8 cellular contexts compared by ENCODE assay signal in the genomic region with DNA sequence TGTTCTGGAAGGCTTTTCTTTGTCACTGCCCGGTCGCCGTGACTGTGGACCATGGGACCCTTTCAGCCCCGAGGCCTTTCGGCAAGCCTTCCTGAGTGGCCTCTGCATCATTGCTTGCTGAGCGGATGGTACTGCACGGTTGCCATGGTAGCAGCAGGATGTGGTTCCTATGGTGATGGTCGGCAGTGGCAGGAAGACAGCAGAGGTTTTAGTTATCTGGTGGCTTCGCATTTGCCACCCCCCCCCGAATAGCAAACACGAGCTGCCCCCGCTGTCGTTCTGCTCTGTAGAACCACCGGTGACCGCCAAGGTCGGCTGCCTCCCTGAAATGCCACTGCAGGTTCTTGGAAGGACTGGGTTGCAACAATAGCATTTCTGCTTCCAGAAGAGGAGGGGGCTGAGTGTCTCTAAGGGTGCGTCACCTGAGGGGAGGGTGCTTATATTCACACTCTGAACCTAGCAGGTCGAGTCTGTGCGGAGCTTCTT.
A peak's percentile ranks its signal among the peaks of the same experiment; 100 is the strongest.
DNase-seq lines count a peak whose midpoint lies in the region; ATAC-seq, FAIRE-seq and TF ChIP-seq lines count a peak whose summit lies in the region.

No MANE protein-coding gene starts in this region.

- H3K9me3 Mint-ChIP-seq in activated CD8-positive, alpha-beta T cell treated with anti-CD3 and anti-CD28 coated beads, Interleukin-2, amount 10 ng/mL, durations not matched to agents 7 days and 5 days (ENCODE audit: insufficient read depth): no peaks in the 10 kb centered on the region
- H3K9me3 Mint-ChIP-seq in glutamatergic neuron (ENCODE audit: unreplicated experiment): peaks cover 11% of the 10 kb centered on the region

- peak overlapping the region; percentile 92 for H3K27ac Mint-ChIP-seq in activated CD8-positive, alpha-beta T cell treated with anti-CD3 and anti-CD28 coated beads, Interleukin-2, amount 10 ng/mL, durations not matched to agents 7 days and 5 days
- peak overlapping the region; percentile 64 for H3K27ac Mint-ChIP-seq in glutamatergic neuron (ENCODE audit: unreplicated experiment)

- no peaks in the 10 kb centered on the region for H3K27me3 Mint-ChIP-seq in activated CD8-positive, alpha-beta T cell treated with anti-CD3 and anti-CD28 coated beads, Interleukin-2, amount 10 ng/mL, durations not matched to agents 7 days and 5 days (ENCODE audit: low read depth)
- peaks cover 6% of the 10 kb centered on the region for H3K27me3 Mint-ChIP-seq in glutamatergic neuron (ENCODE audit: unreplicated experiment)

- peak; percentile 37 for DNase-seq in G401 (ENCODE audit: low spot score)
- peak; percentile 96 for DNase-seq in activated CD8-positive, alpha-beta T cell treated with anti-CD3 and anti-CD28 coated beads, Interleukin-2, amount 10 ng/mL, durations not matched to agents 7 days and 5 days
- peak; percentile 67 for DNase-seq in glutamatergic neuron
- peak; percentile 56 for DNase-seq in stimulated activated CD8-positive, alpha-beta memory T cell treated with anti-CD3 and anti-CD28 coated beads, Interleukin-2, amount 100 ng/mL, for 48 hours (ENCODE audit: low read depth in 2 of 2)
- DNase-seq in HTR-8/SVneo (ENCODE audit: insufficient read length, low spot score): no peak
- DNase-seq in D341Med (ENCODE audit: low spot score): no peak
- no peak for DNase-seq in epidermal melanocyte (ENCODE audit: insufficient read length, low spot score)

- peaks cover 39% of the 10 kb centered on the region for H3K36me3 Mint-ChIP-seq in activated CD8-positive, alpha-beta T cell treated with anti-CD3 and anti-CD28 coated beads, Interleukin-2, amount 10 ng/mL, durations not matched to agents 7 days and 5 days (ENCODE audit: low read depth)
- no peaks in the 10 kb centered on the region for H3K36me3 Mint-ChIP-seq in glutamatergic neuron (ENCODE audit: unreplicated experiment)

- in situ Hi-C loops in G401 (cut with HindIII; ENCODE audit: low sequenced_read_pairs): no loop called here

- POLR2A ChIA-PET in activated CD8-positive, alpha-beta T cell treated with anti-CD3 and anti-CD28 coated beads, Interleukin-2, amount 10 ng/mL, durations not matched to agents 7 days and 5 days (lab: Charles Lee): interaction anchor here (1.0 to 1.7 kb wide), 4 partner anchors 51 to 100 kb away, joined by 3 to 11 read pairs (median 4); a partner anchor contains a TSS

- peaks cover 77% of the 10 kb centered on the region for H3K4me1 Mint-ChIP-seq in activated CD8-positive, alpha-beta T cell treated with anti-CD3 and anti-CD28 coated beads, Interleukin-2, amount 10 ng/mL, durations not matched to agents 7 days and 5 days (ENCODE audit: low read depth)
- peaks cover 19% of the 10 kb centered on the region for H3K4me1 Mint-ChIP-seq in glutamatergic neuron (ENCODE audit: low read depth, unreplicated experiment)

- CTCF ChIA-PET in activated CD8-positive, alpha-beta T cell treated with anti-CD3 and anti-CD28 coated beads, Interleukin-2, amount 10 ng/mL, durations not matched to agents 7 days and 5 days (lab: Charles Lee): interaction anchor here (0.9 to 1.6 kb wide), 6 partner anchors 48 to 316 kb away, joined by 3 to 4 read pairs (median 3); no protein-coding TSS in a partner anchor

- no peak for TF ChIP-seq CTCF in glutamatergic neuron (IDR thresholded peaks at IDR 0.05; ENCODE audit: partially characterized antibody, unreplicated experiment)

- peak overlapping the region; percentile 64 for H3K4me3 Mint-ChIP-seq in activated CD8-positive, alpha-beta T cell treated with anti-CD3 and anti-CD28 coated beads, Interleukin-2, amount 10 ng/mL, durations not matched to agents 7 days and 5 days
- H3K4me3 Mint-ChIP-seq in glutamatergic neuron (ENCODE audit: unreplicated experiment): peak overlapping the region; percentile 78

- no peak for FAIRE-seq in HTR-8/SVneo (lab: Jason Lieb, UNC)

- ATAC-seq in HG03432 (IDR thresholded peaks at IDR 0.05; ENCODE audit: unreplicated experiment): peak; percentile 71
- peak; percentile 73 for ATAC-seq in activated CD8-positive, alpha-beta T cell treated with anti-CD3 and anti-CD28 coated beads, Interleukin-2, amount 10 ng/mL, durations not matched to agents 7 days and 5 days

Comparison
In these comparisons a context has a peak if more than half of its experiments do, and no peak if none do; other contexts are left out.
1. DNase-seq: peak in G401 (single experiment), activated CD8-positive, alpha-beta T cell treated with anti-CD3 and anti-CD28 coated beads, Interleukin-2, amount 10 ng/mL, durations not matched to agents 7 days and 5 days (single experiment), glutamatergic neuron (single experiment) and stimulated activated CD8-positive, alpha-beta memory T cell treated with anti-CD3 and anti-CD28 coated beads, Interleukin-2, amount 100 ng/mL, for 48 hours (2 of 2); none in HTR-8/SVneo (single experiment), D341Med (single experiment) and epidermal melanocyte (single experiment).